12 cellular contexts compared by ENCODE assay signal in the genomic region with DNA sequence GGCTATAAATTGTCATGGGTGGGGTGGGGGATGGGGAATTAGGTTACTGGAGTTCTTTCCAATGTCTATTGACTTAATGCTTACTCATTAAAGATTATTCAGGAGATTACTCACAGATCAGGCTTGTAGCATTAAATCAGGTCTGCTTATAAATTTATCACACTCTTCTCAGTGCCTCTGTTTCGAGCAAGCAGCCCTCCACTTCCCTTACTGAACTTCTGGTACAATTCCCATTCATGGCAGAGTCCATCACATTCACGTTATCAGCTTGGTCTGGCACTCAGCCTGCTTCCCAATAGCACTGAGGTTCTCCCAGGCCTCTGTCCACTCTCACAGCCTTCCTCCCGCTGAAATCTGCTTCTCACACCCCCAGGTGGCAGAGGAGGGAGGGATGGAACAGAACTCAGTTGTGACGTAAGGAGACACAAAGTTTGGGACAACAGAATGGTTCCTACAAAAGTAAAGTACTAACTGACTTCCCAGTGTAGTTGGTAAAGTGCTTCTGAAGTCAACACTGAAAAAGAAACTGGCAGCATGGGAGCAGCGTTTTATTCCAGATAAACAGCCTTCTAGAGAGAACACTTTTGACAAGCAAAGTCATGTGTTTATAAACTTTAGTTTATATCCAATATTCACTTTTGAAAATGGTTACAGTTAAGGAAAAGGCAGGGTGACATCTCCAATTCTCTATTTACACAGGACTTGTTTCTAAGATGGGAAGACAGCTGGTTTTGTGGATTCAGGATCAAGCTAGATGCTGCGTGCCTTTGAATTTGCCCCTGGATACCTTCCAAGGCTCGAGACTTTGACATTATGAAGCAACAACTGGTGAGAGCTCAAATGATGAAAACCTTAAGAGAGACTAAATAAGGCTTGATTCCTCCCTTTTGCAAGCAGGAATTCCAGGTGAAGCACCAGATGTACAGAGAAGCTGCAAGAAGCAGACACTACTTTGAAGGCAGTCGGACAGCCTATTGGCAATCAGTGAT.
DNase-seq lines count a peak whose midpoint lies in the region; ATAC-seq, FAIRE-seq and TF ChIP-seq lines count a peak whose summit lies in the region.
"Had no signal": no experiment of that assay in that cellular context is flagged by ENCODE, and none has a peak within 500 bp of the region (broad histone marks: within the 10 kb centered on the region; RNA-seq: fewer than 3 reads in every experiment).

No MANE protein-coding gene starts in this region.

- H3K79me2 ChIP-seq in HepG2 (ENCODE audit: insufficient read depth, low read length): no peaks in the 10 kb centered on the region

- WGBS in liver: 43% methylated on average over 8 of the region's 8 CpGs
- WGBS in HepG2 (ENCODE audit: low lambda C conversion rate): 91% methylated on average over 8 of the region's 8 CpGs

- peaks cover 18 to 25% of the 10 kb centered on the region in 2 donors for H3K4me1 Mint-ChIP-seq in natural killer cell treated with Interleukin-12 subunit alpha and Interleukin-12 subunit beta and Interleukin-15 and Interleukin-18, amount 100 ng/mL, for 72 hours (ENCODE audit: low read depth in 2 of 2)

- H3K27ac ChIP-seq in liver (ENCODE audit: low read depth in 1 of 2, low read length in 2 of 2): peak overlapping the region; percentile 59 to 77
- no peak overlapping the region for H3K27ac ChIP-seq in HepG2 (ENCODE audit: extremely low read length, insufficient read depth, low read length)
- peak overlapping the region; percentile 52 for H3K27ac ChIP-seq in epithelial cell of prostate
- peak overlapping the region; percentile 37 for H3K27ac ChIP-seq in lower lobe of right lung

- TF ChIP-seq CTCF in liver (IDR thresholded peaks at IDR 0.05; ENCODE audit: low read depth, low read length, missing input control) (no peak), HepG2 (CRISPR knock-in tag; IDR thresholded peaks at IDR 0.05) (no peak), lower lobe of right lung (IDR thresholded peaks at IDR 0.05) (no peak)

- in situ Hi-C loops in HepG2 (cut with HindIII; ENCODE audit: extremely low pct_ligation_motif_present, low pct_unique_long_range_greater_than_20kb): no loop called here

- H3K4me3 ChIP-seq in liver (ENCODE audit: low read depth in 1 of 3, low read length in 3 of 3) (no peak overlapping the region), HepG2 (replicated peaks in 1 of 3; ENCODE audit: insufficient read depth in 1 of 3, low read depth in 2 of 3, low read length in 3 of 3) (no peak overlapping the region), lower lobe of right lung (no peak overlapping the region)

- TF ChIP-seq POLR2A in HepG2 (IDR thresholded peaks at IDR 0.05; ENCODE audit: insufficient read depth in 1 of 2, low read depth in 2 of 2, low read length in 2 of 2) (no peak), GM18505 (IDR thresholded peaks at IDR 0.05; ENCODE audit: borderline replicate concordance, extremely low read depth, insufficient read depth, insufficient read length) (no peak)

- ATAC-seq in HepG2 (no peak), lower lobe of right lung (no peak), GM18505 (IDR thresholded peaks at IDR 0.05; ENCODE audit: unreplicated experiment) (no peak)
- no peak for ATAC-seq in natural killer cell treated with Interleukin-12 subunit alpha and Interleukin-12 subunit beta and Interleukin-15 and Interleukin-18, amount 100 ng/mL, for 72 hours
- ATAC-seq: natural killer cell had no signal

- H3K9me3 ChIP-seq in liver (ENCODE audit: control insufficient read depth in 4 of 4, low read length in 3 of 4) (no peaks in the 10 kb centered on the region), HepG2 (ENCODE audit: low read length) (no peaks in the 10 kb centered on the region), lower lobe of right lung (no peaks in the 10 kb centered on the region)

- intact Hi-C loops in HepG2 (cut with micrococcal nuclease; ENCODE audit: unreplicated experiment) (no loop called here), lower lobe of right lung (cut with DNase I) (no loop called here)

- peak overlapping the region in 1 of 2 donors; percentile 55 for H3K27ac Mint-ChIP-seq in natural killer cell treated with Interleukin-12 subunit alpha and Interleukin-12 subunit beta and Interleukin-15 and Interleukin-18, amount 100 ng/mL, for 72 hours
- H3K27ac Mint-ChIP-seq: B cell, natural killer cell had no signal

- H3K9ac ChIP-seq in liver (ENCODE audit: low read depth in 1 of 2, low read length in 2 of 2): no peak overlapping the region
- H3K9ac ChIP-seq in HepG2 (ENCODE audit: insufficient read depth, low read depth, low read length): no peak overlapping the region

- no peak overlapping the region for H3K4me3 Mint-ChIP-seq in natural killer cell treated with Interleukin-12 subunit alpha and Interleukin-12 subunit beta and Interleukin-15 and Interleukin-18, amount 100 ng/mL, for 72 hours
- H3K4me3 Mint-ChIP-seq: B cell, natural killer cell had no signal

- no peaks in the 10 kb centered on the region for H4K20me1 ChIP-seq in HepG2 (ENCODE audit: insufficient read depth, low read length)

- DNase-seq in HepG2 (ENCODE audit: low spot score) (no peak), epithelial cell of prostate (ENCODE audit: low read depth, low spot score) (no peak), lower lobe of right lung (no peak), SIG-M5 (lab: John Stamatoyannopoulos, UW) (no peak), GM19238 (ENCODE audit: insufficient read length, low spot score) (no peak)
- DNase-seq in natural killer cell treated with Interleukin-12 subunit alpha and Interleukin-12 subunit beta and Interleukin-15 and Interleukin-18, amount 100 ng/mL, for 72 hours (ENCODE audit: low spot score): no peak
- DNase-seq: caudate nucleus; natural killer cell; stimulated activated CD4-positive, alpha-beta T cell treated with anti-CD3 and anti-CD28 coated beads, Interleukin-1b, Interleukin-23, amount 100 ng/mL, for 48 hours had no signal

- CTCF ChIA-PET in HepG2 (lab: Yijun Ruan, JAX; ENCODE audit: low intra/inter-chr PET ratio, low total read pairs): no interaction called here

- H3K36me3 Mint-ChIP-seq in natural killer cell treated with Interleukin-12 subunit alpha and Interleukin-12 subunit beta and Interleukin-15 and Interleukin-18, amount 100 ng/mL, for 72 hours: no peaks in the 10 kb centered on the region
- H3K36me3 Mint-ChIP-seq: natural killer cell had no signal

- H3K36me3 ChIP-seq in liver (ENCODE audit: control insufficient read depth in 4 of 4, insufficient read depth in 3 of 4, low read depth in 1 of 4, low read length in 3 of 4) (no peaks in the 10 kb centered on the region), HepG2 (replicated peaks in 1 of 2; ENCODE audit: control insufficient read depth in 1 of 2, insufficient read depth in 2 of 2, low read length in 2 of 2) (no peaks in the 10 kb centered on the region; a peak in 1 of 5 replicates), lower lobe of right lung (no peaks in the 10 kb centered on the region)

- TF ChIP-seq RAD21 in liver (IDR thresholded peaks at IDR 0.05) (no peak), HepG2 (CRISPR knock-in tag; IDR thresholded peaks at IDR 0.05) (no peak)

- H3K27me3 ChIP-seq in liver (ENCODE audit: control insufficient read depth in 4 of 4, insufficient read depth in 4 of 4, low read length in 3 of 4): no peaks in the 10 kb centered on the region
- H3K27me3 ChIP-seq in HepG2 (ENCODE audit: control insufficient read depth in 1 of 2, insufficient read depth in 2 of 2, low read length in 2 of 2): no peaks in the 10 kb centered on the region; a peak in 1 of 5 replicates
- no peaks in the 10 kb centered on the region for H3K27me3 ChIP-seq in lower lobe of right lung (ENCODE audit: low read depth)

- H3K4me2 ChIP-seq in HepG2 (ENCODE audit: low read depth, low read length): no peak overlapping the region

- no peak overlapping the region for H2AFZ ChIP-seq in HepG2 (ENCODE audit: low read length)

- no peaks in the 10 kb centered on the region for H3K9me3 Mint-ChIP-seq in natural killer cell treated with Interleukin-12 subunit alpha and Interleukin-12 subunit beta and Interleukin-15 and Interleukin-18, amount 100 ng/mL, for 72 hours
- H3K9me3 Mint-ChIP-seq: natural killer cell had no signal

- no peak for TF ChIP-seq EP300 in HepG2 (IDR thresholded peaks at IDR 0.05; ENCODE audit: low read depth in 2 of 2, low read length in 2 of 2)
- no peak for TF ChIP-seq EP300 in HepG2 (CRISPR knock-in tag; IDR thresholded peaks at IDR 0.05; ENCODE audit: borderline replicate concordance)

- POLR2A ChIA-PET in HepG2 (lab: Yijun Ruan, JAX): no interaction called here

- no TSS peak for BruUV-seq in HepG2 (replicated peaks; lab: Mats Ljungman, UMichigan)

- no peaks in the 10 kb centered on the region for H3K27me3 Mint-ChIP-seq in natural killer cell treated with Interleukin-12 subunit alpha and Interleukin-12 subunit beta and Interleukin-15 and Interleukin-18, amount 100 ng/mL, for 72 hours
- H3K27me3 Mint-ChIP-seq: B cell had no signal

- H3K4me1 ChIP-seq in liver (ENCODE audit: control insufficient read depth in 4 of 4, insufficient read depth in 4 of 4, low read length in 3 of 4): peaks cover 0 to 16% (median 11%) of the 10 kb centered on the region in 4 donors
- H3K4me1 ChIP-seq in HepG2 (ENCODE audit: insufficient read depth, low read length): no peaks in the 10 kb centered on the region
- H3K4me1 ChIP-seq in lower lobe of right lung: peaks cover under 1% of the 10 kb centered on the region

- FAIRE-seq in HepG2 (lab: Jason Lieb, UNC): no peak

TF ChIP-seq in liver, 16 proteins besides CTCF, POLR2A, EP300 and RAD21 (continues in another document):
- TF ChIP-seq RXRA (IDR thresholded peaks at IDR 0.05): peak in 1 of 2 donors; percentile 26
- TF ChIP-seq HNF4A (conservative IDR thresholded peaks at IDR 0.05): peak; percentile 74 to 75
- TF ChIP-seq, protein P1, sequence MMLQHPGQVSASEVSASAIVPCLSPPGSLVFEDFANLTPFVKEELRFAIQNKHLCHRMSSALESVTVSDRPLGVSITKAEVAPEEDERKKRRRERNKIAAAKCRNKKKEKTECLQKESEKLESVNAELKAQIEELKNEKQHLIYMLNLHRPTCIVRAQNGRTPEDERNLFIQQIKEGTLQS (IDR thresholded peaks at IDR 0.05): no peak
- peak in 1 of 2 donors; percentile 42 for TF ChIP-seq JUND (IDR thresholded peaks at IDR 0.05)
- TF ChIP-seq YY1 (IDR thresholded peaks at IDR 0.05): no peak
- no peak for TF ChIP-seq TAF1 (conservative IDR thresholded peaks at IDR 0.05)

TF ChIP-seq in HepG2, 621 proteins besides CTCF, POLR2A, EP300 and RAD21 (continues in another document):
- no peak for TF ChIP-seq HNF4A (CRISPR knock-in tag; IDR thresholded peaks at IDR 0.05)
- no peak for TF ChIP-seq ETV6 (CRISPR knock-in tag; conservative IDR thresholded peaks at IDR 0.05)
